ENCODE assay signal across 7 cellular contexts in genomic region chr19:49150944-49151243, GRCh38. TPM values are rescaled to one million over a fixed set of nuclear protein-coding genes. Genes with fewer than 3 reads are reported as not detected.
DNase-seq lines count a peak whose midpoint lies in the region; ATAC-seq and TF ChIP-seq lines count a peak whose summit lies in the region.
"Had no signal": no experiment of that assay in that cellular context is flagged by ENCODE, and none has a peak within 500 bp of the region (broad histone marks: within the 10 kb centered on the region; RNA-seq: fewer than 3 reads in every experiment).

No MANE protein-coding gene starts in this region.

- H3K4me3 ChIP-seq in heart left ventricle (peak overlapping the region; percentile 50 to 92 (median 74)), iPS-18c (ENCODE audit: insufficient read depth, low read depth, low read length) (peak overlapping the region; percentile 78), urinary bladder (ENCODE audit: low read depth, low read length) (peak overlapping the region; percentile 53)

- ATAC-seq in heart left ventricle: no peak
- ATAC-seq in Right ventricle myocardium inferior: no peak
- ATAC-seq in HG03520 (IDR thresholded peaks at IDR 0.05; ENCODE audit: unreplicated experiment): no peak

- DNase-seq in heart left ventricle (peak in 1 of 5 donors; percentile 20), Right ventricle myocardium inferior (ENCODE audit: missing footprints) (no peak), NK-92 (lab: John Stamatoyannopoulos, UW; ENCODE audit: unreplicated experiment) (no peak)

- no peak for TF ChIP-seq POLR2A in heart left ventricle (IDR thresholded peaks at IDR 0.05)

- TF ChIP-seq CTCF in heart left ventricle (IDR thresholded peaks at IDR 0.05): no peak

- H3K4me1 ChIP-seq in heart left ventricle (peaks cover 0 to 47% (median 32%) of the 10 kb centered on the region in 12 donors), urinary bladder (ENCODE audit: insufficient read depth) (no peaks in the 10 kb centered on the region)

- no peaks in the 10 kb centered on the region for H3K36me3 ChIP-seq in heart left ventricle
- no peaks in the 10 kb centered on the region for H3K36me3 ChIP-seq in urinary bladder (ENCODE audit: insufficient read depth)

- H3K27me3 ChIP-seq in heart left ventricle: peaks cover 0 to 21% (median 0%) of the 10 kb centered on the region in 9 donors

- intact Hi-C loops in heart left ventricle (cut with DNase I) (loop anchor here in 3 of 10 donors (2.0 to 10.0 kb wide), 3 partner anchors 32 to 276 kb away; partner anchors contain the start of genes C19orf73 (in 2 of the 3), PPFIA3 (in 2 of the 3) and PPP1R15A (in 1 of the 3)), Right ventricle myocardium inferior (cut with DNase I) (no loop called here)

- H3K9me3 ChIP-seq in heart left ventricle (no peaks in the 10 kb centered on the region), iPS-18c (ENCODE audit: control insufficient read depth, insufficient read depth, low read length) (no peaks in the 10 kb centered on the region)

- 9 to 13% (median 10%) methylated on average over 15 to 16 of the region's 16 CpGs for WGBS in heart left ventricle, 4 donors
- 7% methylated on average over 16 of the region's 16 CpGs for WGBS in urinary bladder

- H3K27ac ChIP-seq in heart left ventricle: peak overlapping the region in 11 of 12 donors; percentile 70 to 100 (median 87)
- no peak overlapping the region for H3K27ac ChIP-seq in urinary bladder (ENCODE audit: low read depth)

RNA-seq across cellular contexts. Expression of gene HRC, which starts 4.3 kb away (rescaled TPM):
- total RNA-seq in heart left ventricle (1,000 to 10,000 TPM in 4 of 9 donors, 100 to 1,000 TPM in 5; 544 to 1,953 (median 875) TPM), Right ventricle myocardium inferior (843 TPM), urinary bladder (5.2 TPM)
- polyA plus RNA-seq in heart left ventricle (100 to 1,000 TPM; 267 to 867 TPM), urinary bladder (3.8 TPM)
- total RNA-seq: dermis microvascular lymphatic vessel endothelial cell had no signal

RNA-seq across cellular contexts. Expression of gene TRPM4, which starts 6.7 kb away (rescaled TPM):
- total RNA-seq in heart left ventricle: 10 to 100 TPM; 19.3 to 34.5 (median 25.8) TPM
- polyA plus RNA-seq in heart left ventricle: 10 to 100 TPM; 16.8 to 45.3 TPM
- 28.5 TPM for total RNA-seq in Right ventricle myocardium inferior
- total RNA-seq in urinary bladder: 18.0 TPM
- polyA plus RNA-seq in urinary bladder: 18.8 TPM

RNA-seq across cellular contexts. Expression of gene PPFIA3, which starts 31.6 kb away (rescaled TPM):
- total RNA-seq in heart left ventricle: 1 to 10 TPM; 2.7 to 7.7 (median 5.1) TPM
- 10 to 100 TPM in 1 of 2 donors, 1 to 10 TPM in 1; 7.4 to 12.8 TPM for polyA plus RNA-seq in heart left ventricle
- total RNA-seq in Right ventricle myocardium inferior: 4.1 TPM
- 5.2 TPM for total RNA-seq in urinary bladder
- 12.2 TPM for polyA plus RNA-seq in urinary bladder

RNA-seq across cellular contexts. Expression of gene C19orf73, which starts 32.0 kb away (rescaled TPM):
- total RNA-seq in heart left ventricle (1 to 10 TPM in 6 of 9 donors, under 1 TPM in 3; 0.69 to 3.1 (median 1.3) TPM), Right ventricle myocardium inferior (1.8 TPM), urinary bladder (not detected)
- polyA plus RNA-seq in heart left ventricle (1 to 10 TPM; 1.4 to 3.8 TPM), urinary bladder (1.6 TPM)

RNA-seq across cellular contexts. Expression of gene LIN7B, which starts 36.7 kb away (rescaled TPM):
- total RNA-seq in heart left ventricle: 10 to 100 TPM; 13.4 to 55.8 (median 22.6) TPM
- 10 to 100 TPM; 12.6 to 40.5 TPM for polyA plus RNA-seq in heart left ventricle
- total RNA-seq in Right ventricle myocardium inferior: 21.1 TPM
- 4.7 TPM for total RNA-seq in urinary bladder
- polyA plus RNA-seq in urinary bladder: 18.5 TPM

Comparison
In these comparisons a context has a peak if more than half of its experiments do, and no peak if none do; other contexts are left out.
1. RNA of gene HRC, which starts 4.3 kb away (total RNA-seq): 544 to 1,953 TPM in heart left ventricle and 843 TPM in Right ventricle myocardium inferior (single experiment); 5.2 TPM in urinary bladder (single experiment); every median in the first group is over 10 times any median in the second.
2. Peak in every context shown above with its lines, with median percentiles within 50 percentile points of each other: H3K4me3 ChIP-seq.